Comparison of ENCODE assay signal across 19 cellular contexts in the genomic region with DNA sequence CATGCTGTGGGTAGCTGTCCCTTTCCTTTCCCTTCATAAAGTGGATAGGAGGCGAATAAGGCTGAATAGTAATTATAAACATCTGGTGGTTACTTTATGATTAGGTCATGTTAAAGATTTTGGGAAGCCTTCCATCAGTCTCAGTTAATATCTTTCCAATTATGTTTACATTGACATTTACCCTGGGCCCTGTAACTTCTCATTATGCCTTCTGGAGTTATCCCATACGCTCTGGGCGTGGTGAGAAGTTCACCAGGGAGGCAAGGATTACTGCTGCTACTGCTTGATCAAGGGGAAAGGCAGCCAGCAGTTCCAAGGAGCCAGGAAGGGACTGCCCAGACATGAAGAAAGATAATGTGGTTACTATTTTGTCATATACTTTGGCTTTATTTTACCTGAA.
"Had no signal": no experiment of that assay in that cellular context is flagged by ENCODE, and none has a peak within 500 bp of the region (broad histone marks: within the 10 kb centered on the region; RNA-seq: fewer than 3 reads in every experiment).

No MANE protein-coding gene starts in this region.

- H3K4me3 ChIP-seq: hepatocyte, lung, pancreas had no signal

- DNase-seq: dermis blood vessel endothelial cell; erythroblast; foreskin melanocyte; head of caudate nucleus; left colon; left ventricle myocardium superior; mesenchymal stem cell; naive B cell; occipital lobe; pancreas; right cardiac atrium; small intestine; stimulated activated CD4-positive, alpha-beta T cell treated with anti-CD3 and anti-CD28 coated beads, Interleukin-12 subunit alpha, Interleukin-12 subunit beta, amount 100 ng/mL, for 4 hours; stimulated activated naive CD4-positive, alpha-beta T cell treated with Interleukin-2 at 50 U/mL for 16 hours had no signal

- H3K9me3 Mint-ChIP-seq: type B pancreatic cell had no signal

- H3K36me3 Mint-ChIP-seq: type B pancreatic cell had no signal

- H3K27ac Mint-ChIP-seq: progenitor cell of endocrine pancreas, type B pancreatic cell had no signal

- H3K9me3 ChIP-seq: pancreas had no signal

- ATAC-seq: left colon, left ventricle myocardium superior, pancreas, right cardiac atrium had no signal

- H3K4me1 ChIP-seq: pancreas had no signal

- H3K27me3 Mint-ChIP-seq: naive B cell, progenitor cell of endocrine pancreas had no signal

- H3K36me3 ChIP-seq: pancreas had no signal

- H3K4me2 ChIP-seq: hepatocyte had no signal

- H3K27me3 ChIP-seq: hepatocyte, pancreas had no signal

- H3K4me1 Mint-ChIP-seq: nephron had no signal

- H3K79me2 ChIP-seq: hepatocyte had no signal

- H3K4me3 Mint-ChIP-seq: nephron, type B pancreatic cell had no signal

- H3K27ac ChIP-seq: hepatocyte, pancreas had no signal
